9 cellular contexts compared by ENCODE assay signal in the genomic region with DNA sequence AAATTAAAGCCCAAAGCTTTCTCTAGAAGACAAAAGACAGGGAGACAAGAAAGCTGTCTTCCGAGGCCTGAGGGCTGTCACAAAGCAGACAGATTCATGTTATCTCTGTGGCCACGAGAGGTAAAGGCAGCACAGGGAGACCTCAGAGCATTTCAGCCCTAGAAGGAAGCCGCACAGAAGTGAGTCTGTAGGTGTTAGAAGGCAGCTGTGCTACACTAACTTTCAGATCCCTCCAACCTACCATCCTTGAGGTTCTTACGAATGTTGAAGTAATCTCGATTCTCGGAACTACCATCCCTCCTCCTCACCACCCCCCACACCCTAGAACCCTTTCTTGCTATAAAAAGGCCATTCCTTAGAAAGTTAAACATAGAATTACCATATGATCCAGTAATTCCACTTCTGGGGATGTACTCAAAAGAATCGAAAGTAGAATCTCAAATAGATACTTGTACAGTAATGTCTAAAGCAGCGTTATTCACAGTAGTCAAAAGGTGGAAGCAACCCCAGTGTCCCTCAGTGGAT. TPM values are rescaled to one million over a fixed set of nuclear protein-coding genes. Genes with fewer than 3 reads are reported as not detected.
DNase-seq lines count a peak whose midpoint lies in the region; ATAC-seq and TF ChIP-seq lines count a peak whose summit lies in the region.
"Had no signal": no experiment of that assay in that cellular context is flagged by ENCODE, and none has a peak within 500 bp of the region (broad histone marks: within the 10 kb centered on the region; RNA-seq: fewer than 3 reads in every experiment).

No MANE protein-coding gene starts in this region.

- H3K4me3 Mint-ChIP-seq in activated CD4-positive, alpha-beta memory T cell treated with anti-CD3 and anti-CD28 coated beads for 36 hours, result peak overlapping the region; percentile 20
- H3K4me3 Mint-ChIP-seq in HFFc6 (no peak overlapping the region), osteocyte (ENCODE audit: unreplicated experiment) (no peak overlapping the region)

- ATAC-seq in GM19023 (IDR thresholded peaks at IDR 0.05; ENCODE audit: unreplicated experiment), result peak; percentile 83
- ATAC-seq in HG02981 (IDR thresholded peaks at IDR 0.05; ENCODE audit: unreplicated experiment), result peak; percentile 68
- ATAC-seq: HCT116 had no signal

- CTCF ChIA-PET in activated CD4-positive, alpha-beta memory T cell treated with anti-CD3 and anti-CD28 coated beads for 36 hours (lab: Charles Lee), result interaction anchor here (1.5 to 2.2 kb wide), 4 partner anchors 12 to 83 kb away, joined by 5 to 20 read pairs (median 12); partner anchors contain the start of gene LYST

- intact Hi-C loops in activated CD4-positive, alpha-beta memory T cell treated with anti-CD3 and anti-CD28 coated beads for 36 hours (cut with micrococcal nuclease), result loop anchor here (1.0 kb wide), 8 partner anchors 15 to 111 kb away; no protein-coding TSS in a partner anchor

- H3K4me1 Mint-ChIP-seq in activated CD4-positive, alpha-beta memory T cell treated with anti-CD3 and anti-CD28 coated beads for 36 hours (ENCODE audit: low read depth), result peaks cover 46% of the 10 kb centered on the region
- peaks cover 6% of the 10 kb centered on the region for H3K4me1 Mint-ChIP-seq in HFFc6 (ENCODE audit: low read depth)
- H3K4me1 Mint-ChIP-seq in osteocyte (ENCODE audit: unreplicated experiment), result peaks cover 6% of the 10 kb centered on the region

- DNase-seq in activated CD4-positive, alpha-beta memory T cell treated with anti-CD3 and anti-CD28 coated beads for 36 hours, result peak; percentile 78
- peak; percentile 79 for DNase-seq in stimulated activated CD4-positive, alpha-beta T cell treated with anti-CD3 and anti-CD28 coated beads, Interleukin-15, amount 100 ng/mL, for 24 hours
- DNase-seq in HFFc6 (no peak), SIG-M5 (lab: John Stamatoyannopoulos, UW) (no peak), nucleus accumbens (lab: John Stamatoyannopoulos, UW) (no peak), osteocyte (ENCODE audit: extremely low spot score, unreplicated experiment) (no peak)

- TF ChIP-seq CTCF in HFFc6 (IDR thresholded peaks at IDR 0.05) (no peak), osteocyte (IDR thresholded peaks at IDR 0.05) (no peak)

- H3K27me3 Mint-ChIP-seq in activated CD4-positive, alpha-beta memory T cell treated with anti-CD3 and anti-CD28 coated beads for 36 hours, result no peaks in the 10 kb centered on the region
- no peaks in the 10 kb centered on the region; the same call in 1 of the 2 replicates for H3K27me3 Mint-ChIP-seq in HFFc6 (ENCODE audit: insufficient read depth)
- H3K27me3 Mint-ChIP-seq in osteocyte (ENCODE audit: unreplicated experiment), result no peaks in the 10 kb centered on the region

- H3K36me3 Mint-ChIP-seq in activated CD4-positive, alpha-beta memory T cell treated with anti-CD3 and anti-CD28 coated beads for 36 hours, result no peaks in the 10 kb centered on the region
- H3K36me3 Mint-ChIP-seq in HFFc6 (ENCODE audit: low read depth) (no peaks in the 10 kb centered on the region), osteocyte (ENCODE audit: unreplicated experiment) (no peaks in the 10 kb centered on the region)

- no peaks in the 10 kb centered on the region for H3K9me3 Mint-ChIP-seq in activated CD4-positive, alpha-beta memory T cell treated with anti-CD3 and anti-CD28 coated beads for 36 hours
- no peaks in the 10 kb centered on the region for H3K9me3 Mint-ChIP-seq in HFFc6
- H3K9me3 Mint-ChIP-seq in osteocyte (ENCODE audit: unreplicated experiment), result no peaks in the 10 kb centered on the region

- POLR2A ChIA-PET in activated CD4-positive, alpha-beta memory T cell treated with anti-CD3 and anti-CD28 coated beads for 36 hours (lab: Charles Lee), result interaction anchor here (0.6 to 2.2 kb wide), 13 partner anchors 12 to 396 kb away, joined by 3 to 14 read pairs (median 4); partner anchors contain the start of gene LYST

- peak overlapping the region; percentile 80 for H3K27ac Mint-ChIP-seq in activated CD4-positive, alpha-beta memory T cell treated with anti-CD3 and anti-CD28 coated beads for 36 hours
- H3K27ac Mint-ChIP-seq in HFFc6 (no peak overlapping the region), osteocyte (ENCODE audit: unreplicated experiment) (no peak overlapping the region)

RNA-seq across cellular contexts. Expression of gene LYST, which starts 21.5 kb away (rescaled TPM):
- total RNA-seq in activated CD4-positive, alpha-beta memory T cell treated with anti-CD3 and anti-CD28 coated beads for 36 hours, result 10 to 100 TPM; 26.5 to 28.0 TPM
- 10 to 100 TPM; 13.2 to 18.9 (median 15.4) TPM for total RNA-seq in HFFc6 (2021; fragmentation: NEBNext Ultra II Directional; extraction: Animal tissue kit (Norgen Biotek cat#: 25700))
- 21.7 and 23.0 TPM in 2 replicates for total RNA-seq in osteocyte

Comparison
In these comparisons a context has a peak if more than half of its experiments do, and no peak if none do; other contexts are left out.
1. DNase-seq: peak in activated CD4-positive, alpha-beta memory T cell treated with anti-CD3 and anti-CD28 coated beads for 36 hours (single experiment) and stimulated activated CD4-positive, alpha-beta T cell treated with anti-CD3 and anti-CD28 coated beads, Interleukin-15, amount 100 ng/mL, for 24 hours (single experiment); none in HFFc6 (single experiment), SIG-M5 (single experiment), nucleus accumbens (0 of 56) and osteocyte (single experiment).